20 cellular contexts compared by ENCODE assay signal in the genomic region with DNA sequence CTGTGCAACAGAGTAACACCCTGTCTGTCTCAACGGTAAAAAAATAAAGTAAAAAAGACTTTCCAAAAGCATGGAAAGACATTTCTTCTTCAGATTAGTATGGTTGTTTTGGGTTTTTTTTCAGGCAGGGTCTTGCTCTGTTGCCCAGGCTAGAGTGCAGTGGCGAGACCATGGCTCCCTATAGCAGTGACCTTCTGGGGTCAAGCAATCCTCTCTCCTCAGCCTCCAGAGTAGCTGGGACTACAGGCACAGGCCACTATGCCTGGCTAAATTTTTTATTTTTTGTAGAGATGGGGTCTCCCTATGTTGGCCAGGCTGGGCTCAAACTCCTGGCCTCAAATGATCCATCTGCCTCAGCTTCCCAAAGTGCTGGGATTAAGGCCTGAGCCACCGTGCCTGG.
A peak's percentile ranks its signal among the peaks of the same experiment; 100 is the strongest.
DNase-seq lines count a peak whose midpoint lies in the region; ATAC-seq and TF ChIP-seq lines count a peak whose summit lies in the region.
"Had no signal": no experiment of that assay in that cellular context is flagged by ENCODE, and none has a peak within 500 bp of the region (broad histone marks: within the 10 kb centered on the region; RNA-seq: fewer than 3 reads in every experiment).

No MANE protein-coding gene starts in this region.

- no peaks in the 10 kb centered on the region for H3K9me3 ChIP-seq in CD8-positive, alpha-beta memory T cell (ENCODE audit: low read length)
- H3K9me3 ChIP-seq: A549, Caco-2 had no signal

- H3K9me3 Mint-ChIP-seq in activated CD8-positive, alpha-beta T cell treated with anti-CD3 and anti-CD28 coated beads, Interleukin-2, amount 10 ng/mL, durations not matched to agents 7 days and 5 days (ENCODE audit: insufficient read depth), result no peaks in the 10 kb centered on the region
- no peaks in the 10 kb centered on the region for H3K9me3 Mint-ChIP-seq in activated CD8-positive, alpha-beta T cell treated with anti-CD3 and anti-CD28 coated beads for 36 hours
- no peaks in the 10 kb centered on the region for H3K9me3 Mint-ChIP-seq in CD8-positive, alpha-beta memory T cell
- no peaks in the 10 kb centered on the region for H3K9me3 Mint-ChIP-seq in T-cell
- H3K9me3 Mint-ChIP-seq in central memory CD8-positive, alpha-beta T cell, result no peaks in the 10 kb centered on the region
- H3K9me3 Mint-ChIP-seq: CD4-positive, CD25-positive, alpha-beta regulatory T cell had no signal

- in situ Hi-C loops in GM13977 (cut with MboI; ENCODE audit: low pct_unique_long_range_greater_than_20kb, low sequenced_read_pairs, unreplicated experiment), result no loop called here

- CTCF ChIA-PET in activated CD8-positive, alpha-beta T cell treated with anti-CD3 and anti-CD28 coated beads, Interleukin-2, amount 10 ng/mL, durations not matched to agents 7 days and 5 days (lab: Charles Lee), result interaction anchor here (0.8 kb wide), 1 partner anchor 10 kb away, joined by 4 read pairs; no protein-coding TSS in a partner anchor
- CTCF ChIA-PET in activated CD8-positive, alpha-beta T cell treated with anti-CD3 and anti-CD28 coated beads for 36 hours (lab: Charles Lee), result interaction anchor here (1.1 to 3.1 kb wide), 2 partner anchors 8 to 60 kb away, joined by 4 to 13 read pairs; no protein-coding TSS in a partner anchor
- CTCF ChIA-PET in CD8-positive, alpha-beta memory T cell (lab: Charles Lee), result interaction anchor here (0.8 to 2.1 kb wide), 3 partner anchors 13 to 174 kb away, joined by 3 to 9 read pairs (median 3); no protein-coding TSS in a partner anchor
- CTCF ChIA-PET in T-cell (lab: Charles Lee), result no interaction called here

- POLR2A ChIA-PET in activated CD8-positive, alpha-beta T cell treated with anti-CD3 and anti-CD28 coated beads, Interleukin-2, amount 10 ng/mL, durations not matched to agents 7 days and 5 days (lab: Charles Lee), result interaction anchor here (0.6 kb wide), 1 partner anchor 69 kb away, joined by 3 read pairs; no protein-coding TSS in a partner anchor
- POLR2A ChIA-PET in activated CD8-positive, alpha-beta T cell treated with anti-CD3 and anti-CD28 coated beads for 36 hours (lab: Charles Lee), result interaction anchor here (1.0 kb wide), 1 partner anchor 57 kb away, joined by 3 read pairs; no protein-coding TSS in a partner anchor
- POLR2A ChIA-PET in CD8-positive, alpha-beta memory T cell (lab: Charles Lee), result no interaction called here
- POLR2A ChIA-PET in T-cell (lab: Charles Lee), result no interaction called here

- intact Hi-C loops in activated CD8-positive, alpha-beta T cell treated with anti-CD3 and anti-CD28 coated beads for 36 hours (cut with micrococcal nuclease), result loop anchor here (10.0 kb wide), 2 partner anchors 77 to 117 kb away; a partner anchor contains a TSS

- H3K4me3 Mint-ChIP-seq in activated CD8-positive, alpha-beta T cell treated with anti-CD3 and anti-CD28 coated beads, Interleukin-2, amount 10 ng/mL, durations not matched to agents 7 days and 5 days, result no peak overlapping the region
- no peak overlapping the region for H3K4me3 Mint-ChIP-seq in activated CD8-positive, alpha-beta T cell treated with anti-CD3 and anti-CD28 coated beads for 36 hours
- H3K4me3 Mint-ChIP-seq in CD8-positive, alpha-beta memory T cell, result no peak overlapping the region
- H3K4me3 Mint-ChIP-seq in T-cell, result no peak overlapping the region
- no peak overlapping the region for H3K4me3 Mint-ChIP-seq in central memory CD8-positive, alpha-beta T cell
- H3K4me3 Mint-ChIP-seq: CD4-positive, CD25-positive, alpha-beta regulatory T cell had no signal

- no peak for ATAC-seq in activated CD8-positive, alpha-beta T cell treated with anti-CD3 and anti-CD28 coated beads, Interleukin-2, amount 10 ng/mL, durations not matched to agents 7 days and 5 days
- no peak for ATAC-seq in activated CD8-positive, alpha-beta T cell treated with anti-CD3 and anti-CD28 coated beads for 36 hours
- ATAC-seq in T-cell (replicated peaks in 1 of 4), result no peak
- no peak for ATAC-seq in central memory CD8-positive, alpha-beta T cell (replicated peaks; ENCODE audit: extremely low read depth, poor library complexity, severe bottlenecking)
- no peak for ATAC-seq in HG03342 (IDR thresholded peaks at IDR 0.05; ENCODE audit: unreplicated experiment)
- ATAC-seq in activated CD4-positive, CD25-positive, alpha-beta regulatory T cell treated with anti-CD3 and anti-CD28 coated beads, Interleukin-2, amount 50 U/mL, for 24 hours, result no peak
- ATAC-seq: A549 had no signal

- peak overlapping the region; percentile 1 for H3K27ac Mint-ChIP-seq in activated CD8-positive, alpha-beta T cell treated with anti-CD3 and anti-CD28 coated beads, Interleukin-2, amount 10 ng/mL, durations not matched to agents 7 days and 5 days
- no peak overlapping the region for H3K27ac Mint-ChIP-seq in activated CD8-positive, alpha-beta T cell treated with anti-CD3 and anti-CD28 coated beads for 36 hours
- H3K27ac Mint-ChIP-seq in CD8-positive, alpha-beta memory T cell, result peak overlapping the region in 6 of 8 donors; percentile 18 to 71 (median 45)
- H3K27ac Mint-ChIP-seq in T-cell, result peak overlapping the region; percentile 22 to 46
- H3K27ac Mint-ChIP-seq in central memory CD8-positive, alpha-beta T cell (ENCODE audit: low read depth), result peak overlapping the region; percentile 35

- H3K4me1 ChIP-seq in CD8-positive, alpha-beta memory T cell (ENCODE audit: insufficient read depth, low read length), result no peaks in the 10 kb centered on the region
- H3K4me1 ChIP-seq: A549, Caco-2 had no signal

- H3K27ac ChIP-seq in CD8-positive, alpha-beta memory T cell (ENCODE audit: low read depth, low read length), result no peak overlapping the region
- H3K27ac ChIP-seq: A549, C4-2B, GM23248 had no signal

- no peaks in the 10 kb centered on the region for H3K27me3 ChIP-seq in CD8-positive, alpha-beta memory T cell (ENCODE audit: insufficient read depth, low read length, poor library complexity, severe bottlenecking)

- no peak overlapping the region for H3K4me3 ChIP-seq in CD8-positive, alpha-beta memory T cell (ENCODE audit: low read length)
- H3K4me3 ChIP-seq: A549, GM23248 had no signal

- no peak for DNase-seq in activated CD8-positive, alpha-beta T cell treated with anti-CD3 and anti-CD28 coated beads, Interleukin-2, amount 10 ng/mL, durations not matched to agents 7 days and 5 days
- no peak for DNase-seq in activated CD8-positive, alpha-beta T cell treated with anti-CD3 and anti-CD28 coated beads for 36 hours
- DNase-seq in CD8-positive, alpha-beta memory T cell, result no peak
- DNase-seq in T-cell (no peak), GM13977 (ENCODE audit: low spot score) (no peak)
- no peak for DNase-seq in central memory CD8-positive, alpha-beta T cell (ENCODE audit: low spot score in 2 of 2)
- DNase-seq: 8988T; ACHN; AML-193; Caco-2; CD4-positive, CD25-positive, alpha-beta regulatory T cell; DMS153; DND-41; GM23248; H7; HCEC 1CT had no signal

- H3K36me3 Mint-ChIP-seq in activated CD8-positive, alpha-beta T cell treated with anti-CD3 and anti-CD28 coated beads, Interleukin-2, amount 10 ng/mL, durations not matched to agents 7 days and 5 days (ENCODE audit: low read depth), result peaks cover 14% of the 10 kb centered on the region
- peaks cover 10% of the 10 kb centered on the region for H3K36me3 Mint-ChIP-seq in activated CD8-positive, alpha-beta T cell treated with anti-CD3 and anti-CD28 coated beads for 36 hours (ENCODE audit: low read depth)
- peaks cover 0 to 73% (median 9%) of the 10 kb centered on the region in 3 donors for H3K36me3 Mint-ChIP-seq in CD8-positive, alpha-beta memory T cell
- peaks cover 34% of the 10 kb centered on the region for H3K36me3 Mint-ChIP-seq in T-cell
- peaks cover 35% of the 10 kb centered on the region for H3K36me3 Mint-ChIP-seq in central memory CD8-positive, alpha-beta T cell (ENCODE audit: insufficient read depth)

- peaks cover 8% of the 10 kb centered on the region for H3K36me3 ChIP-seq in CD8-positive, alpha-beta memory T cell (ENCODE audit: insufficient read depth, low read length)

- no peaks in the 10 kb centered on the region for H3K4me1 Mint-ChIP-seq in activated CD8-positive, alpha-beta T cell treated with anti-CD3 and anti-CD28 coated beads, Interleukin-2, amount 10 ng/mL, durations not matched to agents 7 days and 5 days (ENCODE audit: low read depth)
- peaks cover 9% of the 10 kb centered on the region for H3K4me1 Mint-ChIP-seq in activated CD8-positive, alpha-beta T cell treated with anti-CD3 and anti-CD28 coated beads for 36 hours (ENCODE audit: low read depth)
- peaks cover 4 to 17% (median 13%) of the 10 kb centered on the region in 3 donors for H3K4me1 Mint-ChIP-seq in CD8-positive, alpha-beta memory T cell
- peaks cover 0 to 14% (median 6%) of the 10 kb centered on the region in 3 donors for H3K4me1 Mint-ChIP-seq in T-cell
- H3K4me1 Mint-ChIP-seq in central memory CD8-positive, alpha-beta T cell, result peaks cover 8% of the 10 kb centered on the region

- no peaks in the 10 kb centered on the region for H3K27me3 Mint-ChIP-seq in activated CD8-positive, alpha-beta T cell treated with anti-CD3 and anti-CD28 coated beads, Interleukin-2, amount 10 ng/mL, durations not matched to agents 7 days and 5 days (ENCODE audit: low read depth)
- no peaks in the 10 kb centered on the region for H3K27me3 Mint-ChIP-seq in activated CD8-positive, alpha-beta T cell treated with anti-CD3 and anti-CD28 coated beads for 36 hours
- no peaks in the 10 kb centered on the region for H3K27me3 Mint-ChIP-seq in CD8-positive, alpha-beta memory T cell
- no peaks in the 10 kb centered on the region for H3K27me3 Mint-ChIP-seq in T-cell
- no peaks in the 10 kb centered on the region for H3K27me3 Mint-ChIP-seq in central memory CD8-positive, alpha-beta T cell
- H3K27me3 Mint-ChIP-seq: CD4-positive, CD25-positive, alpha-beta regulatory T cell had no signal

- no peak for TF ChIP-seq CTCF in activated CD8-positive, alpha-beta T cell treated with anti-CD3 and anti-CD28 coated beads for 36 hours (IDR thresholded peaks at IDR 0.05)
- TF ChIP-seq CTCF in GM13977 (IDR thresholded peaks at IDR 0.05; ENCODE audit: extremely low read depth, insufficient read depth, missing control alignments), result no peak

Comparison
In these comparisons a context has a peak if more than half of its experiments do, and no peak if none do; other contexts are left out.
1. CTCF ChIA-PET loops: an anchor here in activated CD8-positive, alpha-beta T cell treated with anti-CD3 and anti-CD28 coated beads, Interleukin-2, amount 10 ng/mL, durations not matched to agents 7 days and 5 days (0.8 kb wide), activated CD8-positive, alpha-beta T cell treated with anti-CD3 and anti-CD28 coated beads for 36 hours (1.1 to 3.1 kb wide) and CD8-positive, alpha-beta memory T cell (0.8 to 2.1 kb wide); none called in T-cell.
2. POLR2A ChIA-PET loops: an anchor here in activated CD8-positive, alpha-beta T cell treated with anti-CD3 and anti-CD28 coated beads, Interleukin-2, amount 10 ng/mL, durations not matched to agents 7 days and 5 days (0.6 kb wide) and activated CD8-positive, alpha-beta T cell treated with anti-CD3 and anti-CD28 coated beads for 36 hours (1.0 kb wide); none called in CD8-positive, alpha-beta memory T cell and T-cell.